In the genomic region with DNA sequence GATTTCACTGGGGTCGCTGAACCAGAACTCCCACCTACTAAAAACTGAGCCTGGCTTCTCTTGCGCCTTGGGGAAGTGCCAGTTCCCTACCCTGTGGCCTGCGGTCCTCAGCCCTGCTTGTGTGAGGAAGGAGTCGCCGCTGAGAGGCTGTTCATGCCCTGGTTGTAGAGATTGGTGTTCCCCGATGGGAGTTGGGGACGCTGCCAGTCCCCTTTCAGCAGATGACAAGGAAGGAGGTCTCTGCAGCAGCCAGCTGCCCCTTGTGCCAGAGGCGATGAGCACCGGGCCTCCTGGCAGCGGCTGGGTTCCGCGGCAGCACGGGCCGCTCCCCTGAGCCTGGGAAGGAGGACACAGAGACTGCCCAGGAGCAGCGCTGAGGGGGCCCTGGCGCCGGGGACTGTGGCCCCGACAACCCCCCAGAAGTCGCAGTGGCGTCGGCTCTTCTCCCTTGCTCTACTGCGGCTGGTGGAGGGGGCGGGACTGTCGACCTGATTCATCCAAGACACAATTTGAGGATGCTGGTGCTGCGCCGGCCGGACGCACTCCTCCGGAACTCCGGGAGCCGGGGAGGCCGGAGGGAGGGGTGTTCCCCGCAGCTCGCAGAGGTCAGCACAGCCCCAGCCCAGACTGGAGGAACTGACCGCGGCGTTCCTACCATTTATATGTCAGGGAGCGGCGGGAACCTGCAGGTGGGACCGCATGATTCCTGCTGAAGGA, we compare ENCODE assay signal across 9 cellular contexts. TPM values are rescaled to one million over a fixed set of nuclear protein-coding genes. Genes with fewer than 3 reads are reported as not detected.
A peak's percentile ranks its signal among the peaks of the same experiment; 100 is the strongest.
DNase-seq lines count a peak whose midpoint lies in the region; ATAC-seq, FAIRE-seq and TF ChIP-seq lines count a peak whose summit lies in the region.
"Had no signal": no experiment of that assay in that cellular context is flagged by ENCODE, and none has a peak within 500 bp of the region (broad histone marks: within the 10 kb centered on the region; RNA-seq: fewer than 3 reads in every experiment).

No MANE protein-coding gene starts in this region.

- no peaks in the 10 kb centered on the region for H3K27me3 ChIP-seq in BLaER1
- no peaks in the 10 kb centered on the region for H3K27me3 ChIP-seq in sigmoid colon
- H3K27me3 ChIP-seq in small intestine (ENCODE audit: control insufficient read depth in 2 of 2, insufficient read depth in 2 of 2, low read length in 2 of 2): no peaks in the 10 kb centered on the region

- H4K20me1 ChIP-seq in BLaER1: no peaks in the 10 kb centered on the region

- no peak for TF ChIP-seq CTCF in sigmoid colon (IDR thresholded peaks at IDR 0.05)

- intact Hi-C loops in sigmoid colon (cut with DNase I): no loop called here

- H3K9me3 ChIP-seq in BLaER1: no peaks in the 10 kb centered on the region
- H3K9me3 ChIP-seq in sigmoid colon: no peaks in the 10 kb centered on the region
- H3K9me3 ChIP-seq in small intestine (ENCODE audit: control insufficient read depth, low read depth): no peaks in the 10 kb centered on the region
- H3K9me3 ChIP-seq: HAP-1 had no signal

- peaks cover 40% of the 10 kb centered on the region for H3K4me1 Mint-ChIP-seq in activated T-cell treated with anti-CD3 and anti-CD28 coated beads, Interleukin-2, amount 50 U/mL, for 4 hours (ENCODE audit: low read depth)

- no peaks in the 10 kb centered on the region for H3K9me3 Mint-ChIP-seq in activated T-cell treated with anti-CD3 and anti-CD28 coated beads, Interleukin-2, amount 50 U/mL, for 4 hours

- H3K36me3 ChIP-seq in BLaER1 (no peaks in the 10 kb centered on the region), sigmoid colon (no peaks in the 10 kb centered on the region), small intestine (ENCODE audit: control insufficient read depth in 2 of 2, insufficient read depth in 2 of 2, low read length in 2 of 2) (no peaks in the 10 kb centered on the region)
- H3K36me3 ChIP-seq: HAP-1 had no signal

- H3K4me3 ChIP-seq in BLaER1 (peak overlapping the region; percentile 64), sigmoid colon (peak overlapping the region; percentile 5 to 46 (median 39)), small intestine (ENCODE audit: low read depth in 1 of 2, low read length in 2 of 2) (peak overlapping the region in 1 of 2 donors; percentile 6)
- H3K4me3 ChIP-seq: HAP-1 had no signal

- H3K4me1 ChIP-seq in BLaER1: peaks cover 41% of the 10 kb centered on the region
- peaks cover 0 to 62% (median 44%) of the 10 kb centered on the region in 4 donors for H3K4me1 ChIP-seq in sigmoid colon
- H3K4me1 ChIP-seq in small intestine (ENCODE audit: control insufficient read depth in 2 of 2, insufficient read depth in 1 of 2, low read depth in 1 of 2, low read length in 1 of 2): no peaks in the 10 kb centered on the region
- H3K4me1 ChIP-seq: HAP-1 had no signal

- H3K27ac ChIP-seq in BLaER1: peak overlapping the region; percentile 88
- peak overlapping the region; percentile 73 to 93 (median 77) for H3K27ac ChIP-seq in sigmoid colon
- H3K27ac ChIP-seq in small intestine (ENCODE audit: low read depth in 1 of 2, low read length in 1 of 2): peak overlapping the region in 1 of 2 donors; percentile 70

- peak overlapping the region; percentile 97 for H3K4me2 ChIP-seq in BLaER1

- H3K27me3 Mint-ChIP-seq in activated T-cell treated with anti-CD3 and anti-CD28 coated beads, Interleukin-2, amount 50 U/mL, for 4 hours (ENCODE audit: low read depth): no peaks in the 10 kb centered on the region

- H3K4me3 Mint-ChIP-seq in activated T-cell treated with anti-CD3 and anti-CD28 coated beads, Interleukin-2, amount 50 U/mL, for 4 hours: peak overlapping the region; percentile 50

- TF ChIP-seq POLR2A in sigmoid colon (IDR thresholded peaks at IDR 0.05): no peak

- 28 to 71% methylated on average over 40 of the region's 40 CpGs for WGBS in sigmoid colon, 2 donors
- WGBS in small intestine, 3 donors: 28 to 64% (median 64%) methylated on average over 31 to 40 of the region's 40 CpGs

- H3K36me3 Mint-ChIP-seq in activated T-cell treated with anti-CD3 and anti-CD28 coated beads, Interleukin-2, amount 50 U/mL, for 4 hours (ENCODE audit: insufficient read depth): no peaks in the 10 kb centered on the region

- DNase-seq in activated T-cell treated with anti-CD3 and anti-CD28 coated beads, Interleukin-2, amount 50 U/mL, for 4 hours: peak; percentile 20
- DNase-seq in germinal center (ENCODE audit: low spot score): peak; percentile 44
- DNase-seq in sigmoid colon: peak; percentile 83
- DNase-seq in putamen (ENCODE audit: low spot score): no peak
- no peak for DNase-seq in small intestine

- TF ChIP-seq EP300 in sigmoid colon (IDR thresholded peaks at IDR 0.05): no peak

- FAIRE-seq in small intestine (lab: Jason Lieb, UNC): no peak

- H3K9ac ChIP-seq in BLaER1: peak overlapping the region; percentile 75

- peak; percentile 25 for ATAC-seq in HG02610 (IDR thresholded peaks at IDR 0.05; ENCODE audit: unreplicated experiment)
- ATAC-seq in activated T-cell treated with anti-CD3 and anti-CD28 coated beads, Interleukin-2, amount 50 U/mL, for 4 hours: peak; percentile 36 to 59
- ATAC-seq in HG03108 (IDR thresholded peaks at IDR 0.05; ENCODE audit: unreplicated experiment): no peak

RNA-seq across cellular contexts. Expression of a gene that starts 12.0 kb away (rescaled TPM):
- total RNA-seq in activated T-cell treated with anti-CD3 and anti-CD28 coated beads, Interleukin-2, amount 50 U/mL, for 4 hours: not detected
- total RNA-seq in sigmoid colon: 10 to 100 TPM in 2 of 4 donors, 1 to 10 TPM in 2; 3.0 to 12.8 (median 10.4) TPM
- polyA plus RNA-seq in sigmoid colon (10 to 100 TPM in 1 of 3 donors, 1 to 10 TPM in 2; 3.0 to 20.6 (median 5.4) TPM), small intestine (1 to 10 TPM; 2.5 to 4.6 (median 4.4) TPM)

RNA-seq across cellular contexts. Expression of a gene that starts 12.0 kb away (rescaled TPM):
- not detected for total RNA-seq in activated T-cell treated with anti-CD3 and anti-CD28 coated beads, Interleukin-2, amount 50 U/mL, for 4 hours
- 1 to 10 TPM; 1.9 to 7.5 (median 5.1) TPM for total RNA-seq in sigmoid colon
- polyA plus RNA-seq in sigmoid colon (10 to 100 TPM in 1 of 3 donors, 1 to 10 TPM in 2; 3.4 to 29.8 (median 6.6) TPM), small intestine (1 to 10 TPM; 2.0 to 6.2 (median 2.7) TPM)

RNA-seq across cellular contexts. Expression of a gene that starts 41.7 kb away (rescaled TPM):
- total RNA-seq in activated T-cell treated with anti-CD3 and anti-CD28 coated beads, Interleukin-2, amount 50 U/mL, for 4 hours: 1 to 10 TPM; 2.6 to 3.6 (median 2.6) TPM
- 10 to 100 TPM; 15.7 to 31.0 (median 21.5) TPM for total RNA-seq in sigmoid colon
- 10 to 100 TPM; 22.8 to 27.0 (median 24.3) TPM for polyA plus RNA-seq in sigmoid colon
- polyA plus RNA-seq in small intestine: 10 to 100 TPM; 10.3 to 27.2 (median 14.1) TPM

Comparison
In these comparisons a context has a peak if more than half of its experiments do, and no peak if none do; other contexts are left out.
1. DNase-seq: peak in activated T-cell treated with anti-CD3 and anti-CD28 coated beads, Interleukin-2, amount 50 U/mL, for 4 hours (single experiment), germinal center (single experiment) and sigmoid colon (single experiment); none in putamen (single experiment) and small intestine (single experiment).